In genomic region chr4:167105857-167106256, GRCh38 we compare ENCODE assay signal across 9 cellular contexts.
"Had no signal": no experiment of that assay in that cellular context is flagged by ENCODE, and none has a peak within 500 bp of the region (broad histone marks: within the 10 kb centered on the region; RNA-seq: fewer than 3 reads in every experiment).

No MANE protein-coding gene starts in this region.

- H3K9ac ChIP-seq: KMS-11 had no signal

- H3K9me3 ChIP-seq: HAP-1 had no signal

- H3K4me2 ChIP-seq: KMS-11 had no signal

- H3K4me1 ChIP-seq: HAP-1 had no signal

- H3K36me3 ChIP-seq: HAP-1 had no signal

- H3K4me3 ChIP-seq: HAP-1 had no signal

- DNase-seq: GOT3, H7, HFFc6, IMR-90, Karpas-422, KBM-7 had no signal

- H3K27ac ChIP-seq: HL-60, KMS-11 had no signal
